In the genomic region with DNA sequence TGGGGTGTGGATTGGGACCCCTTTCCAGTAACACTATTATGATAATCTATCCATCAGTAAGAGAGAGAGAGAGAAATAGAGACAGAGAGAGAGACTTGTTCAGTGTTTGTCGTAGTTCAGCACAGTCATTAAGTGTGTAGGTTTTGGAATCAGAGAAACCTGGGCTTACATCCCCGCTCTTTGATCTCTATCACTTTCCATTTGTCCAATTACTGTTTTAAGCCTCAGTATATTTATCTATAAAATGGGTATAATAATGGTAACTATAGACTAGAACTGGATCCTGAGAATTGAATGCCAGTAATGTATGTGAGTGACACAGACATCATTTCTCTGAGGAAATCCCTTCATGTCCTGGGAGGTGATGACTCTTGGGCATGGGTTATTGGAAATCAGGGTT, we compare ENCODE assay signal across 15 cellular contexts.
A peak's percentile ranks its signal among the peaks of the same experiment; 100 is the strongest.
DNase-seq lines count a peak whose midpoint lies in the region; ATAC-seq and TF ChIP-seq lines count a peak whose summit lies in the region.
"Had no signal": no experiment of that assay in that cellular context is flagged by ENCODE, and none has a peak within 500 bp of the region (broad histone marks: within the 10 kb centered on the region; RNA-seq: fewer than 3 reads in every experiment).

No MANE protein-coding gene starts in this region.

- H3K36me3 ChIP-seq in SK-N-SH (replicated peaks in 1 of 2; ENCODE audit: control insufficient read depth in 1 of 2, insufficient read depth in 2 of 2, low read length in 1 of 2): peaks cover 0 to 7% of the 10 kb centered on the region in 2 experiments
- H3K36me3 ChIP-seq in PC-9 (ENCODE audit: low read depth): no peaks in the 10 kb centered on the region
- H3K36me3 ChIP-seq: BLaER1 had no signal

- CTCF ChIA-PET in SK-N-SH (lab: Yijun Ruan, JAX): no interaction called here
- CTCF ChIA-PET in PC-9 (lab: Charles Lee): interaction anchor here (0.5 kb wide), 1 partner anchor 106 kb away, joined by 4 read pairs; no protein-coding TSS in a partner anchor

- H3K27me3 ChIP-seq in SK-N-SH (ENCODE audit: insufficient read depth) (no peaks in the 10 kb centered on the region), PC-9 (ENCODE audit: insufficient read depth, low read depth) (no peaks in the 10 kb centered on the region)
- H3K27me3 ChIP-seq: BLaER1 had no signal

- no peak for TF ChIP-seq EP300 in SK-N-SH (IDR thresholded peaks at IDR 0.05; ENCODE audit: borderline replicate concordance in 1 of 2, low read depth in 1 of 2, low read length in 1 of 2)

- H3K9me3 ChIP-seq in SK-N-SH (no peaks in the 10 kb centered on the region), PC-9 (ENCODE audit: insufficient read depth, low read depth) (no peaks in the 10 kb centered on the region)
- H3K9me3 ChIP-seq: BLaER1 had no signal

- H3K4me3 ChIP-seq in SK-N-SH (ENCODE audit: low read depth in 2 of 2, low read length in 1 of 2): no peak overlapping the region
- H3K4me3 ChIP-seq in PC-9: no peak overlapping the region
- H3K4me3 ChIP-seq: BLaER1 had no signal

- no peak overlapping the region for H2AFZ ChIP-seq in SK-N-SH (ENCODE audit: low read depth)
- no peak overlapping the region for H2AFZ ChIP-seq in PC-9

- POLR2A ChIA-PET in SK-N-SH (lab: Yijun Ruan, JAX): no interaction called here
- POLR2A ChIA-PET in PC-9 (lab: Charles Lee; ENCODE audit: unreplicated experiment): interaction anchor here (0.7 kb wide), 1 partner anchor 217 kb away, joined by 8 read pairs; no protein-coding TSS in a partner anchor

- peaks cover 22 to 34% of the 10 kb centered on the region in 2 experiments for H3K4me1 ChIP-seq in SK-N-SH (ENCODE audit: control insufficient read depth in 1 of 2, insufficient read depth in 2 of 2, low read depth in 1 of 2, low read length in 1 of 2)
- peaks cover 52% of the 10 kb centered on the region for H3K4me1 ChIP-seq in PC-9 (replicated peaks; ENCODE audit: insufficient read depth)

- ATAC-seq in SK-N-SH treated with all-trans-retinoic acid at 6 μM for 48 hours (no peak), GM21786 (IDR thresholded peaks at IDR 0.05; ENCODE audit: unreplicated experiment) (no peak)

- peak overlapping the region; percentile 30; the same call in 1 of the 2 replicates for H3K4me2 ChIP-seq in SK-N-SH
- peak overlapping the region; percentile 60 for H3K4me2 ChIP-seq in PC-9
- H3K4me2 ChIP-seq: BLaER1 had no signal

- intact Hi-C loops in PC-9 (cut with micrococcal nuclease; ENCODE audit: unreplicated experiment): loop anchor here (1.0 to 2.0 kb wide), 3 partner anchors 23 to 87 kb away; no protein-coding TSS in a partner anchor

- H3F3A ChIP-seq in SK-N-SH (replicated peaks; ENCODE audit: insufficient read depth) (peaks cover 30% of the 10 kb centered on the region), PC-9 (ENCODE audit: insufficient read depth, low read depth) (peaks cover 18% of the 10 kb centered on the region)

- 99% methylated on average over 2 of the region's 2 CpGs for WGBS in SK-N-SH (ENCODE audit: low lambda C conversion rate)

- H3K27ac ChIP-seq in SK-N-SH (ENCODE audit: low read depth in 2 of 2, low read length in 1 of 2): peak overlapping the region in 1 of 2 experiments; percentile 86; a peak in 2 of 4 replicates
- H3K27ac ChIP-seq in PC-9: peak overlapping the region; percentile 89
- peak overlapping the region; percentile 68 for H3K27ac ChIP-seq in epithelial cell of prostate
- H3K27ac ChIP-seq: 22Rv1, BLaER1, HL-60 had no signal

- H3K79me2 ChIP-seq in SK-N-SH (ENCODE audit: insufficient read depth) (no peaks in the 10 kb centered on the region), PC-9 (ENCODE audit: low read depth) (no peaks in the 10 kb centered on the region)

- H3K9ac ChIP-seq in SK-N-SH: no peak overlapping the region
- H3K9ac ChIP-seq: BLaER1 had no signal

- no TSS peak for BruUV-seq in PC-9 (replicated peaks; lab: Mats Ljungman, UMichigan)

- no peak for DNase-seq in SK-N-SH
- DNase-seq in PC-9: no peak
- no peak for DNase-seq in epithelial cell of prostate (ENCODE audit: low read depth, low spot score)
- no peak for DNase-seq in amygdala (lab: John Stamatoyannopoulos, UW)
- DNase-seq in stimulated activated CD8-positive, alpha-beta memory T cell treated with anti-CD3 and anti-CD28 coated beads, Interleukin-4, amount 100 ng/mL, for 48 hours: no peak
- DNase-seq: CD4-positive, alpha-beta memory T cell; DMS153; DMS79; GDM1; H9 had no signal

- TF ChIP-seq CTCF in SK-N-SH (IDR thresholded peaks at IDR 0.05): no peak
- no peak for TF ChIP-seq CTCF in PC-9 (conservative IDR thresholded peaks at IDR 0.05)

- H3K9me2 ChIP-seq in SK-N-SH (no peaks in the 10 kb centered on the region), PC-9 (ENCODE audit: insufficient read depth) (no peaks in the 10 kb centered on the region)

- TF ChIP-seq RAD21 in SK-N-SH (IDR thresholded peaks at IDR 0.05; ENCODE audit: low read length): no peak

- H4K20me1 ChIP-seq in SK-N-SH (ENCODE audit: insufficient read depth) (no peaks in the 10 kb centered on the region), PC-9 (ENCODE audit: insufficient read depth) (no peaks in the 10 kb centered on the region)
- H4K20me1 ChIP-seq: BLaER1 had no signal

TF ChIP-seq in SK-N-SH, 30 proteins besides CTCF, POLR2A, EP300 and RAD21 (continues in another document):
- no peak for TF ChIP-seq YY1 (IDR thresholded peaks at IDR 0.05; ENCODE audit: low read depth)
- no peak for TF ChIP-seq FOXM1 (IDR thresholded peaks at IDR 0.05; ENCODE audit: low read depth)
- TF ChIP-seq, protein P1, sequence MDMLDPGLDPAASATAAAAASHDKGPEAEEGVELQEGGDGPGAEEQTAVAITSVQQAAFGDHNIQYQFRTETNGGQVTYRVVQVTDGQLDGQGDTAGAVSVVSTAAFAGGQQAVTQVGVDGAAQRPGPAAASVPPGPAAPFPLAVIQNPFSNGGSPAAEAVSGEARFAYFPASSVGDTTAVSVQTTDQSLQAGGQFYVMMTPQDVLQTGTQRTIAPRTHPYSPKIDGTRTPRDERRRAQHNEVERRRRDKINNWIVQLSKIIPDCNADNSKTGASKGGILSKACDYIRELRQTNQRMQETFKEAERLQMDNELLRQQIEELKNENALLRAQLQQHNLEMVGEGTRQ (IDR thresholded peaks at IDR 0.05; ENCODE audit: borderline replicate concordance, low read depth, low read length): no peak

TF ChIP-seq in SK-N-SH treated with all-trans-retinoic acid at 6 μM for 48 hours, 23 proteins besides CTCF, POLR2A, EP300 and RAD21:
- TF ChIP-seq, protein P2, sequence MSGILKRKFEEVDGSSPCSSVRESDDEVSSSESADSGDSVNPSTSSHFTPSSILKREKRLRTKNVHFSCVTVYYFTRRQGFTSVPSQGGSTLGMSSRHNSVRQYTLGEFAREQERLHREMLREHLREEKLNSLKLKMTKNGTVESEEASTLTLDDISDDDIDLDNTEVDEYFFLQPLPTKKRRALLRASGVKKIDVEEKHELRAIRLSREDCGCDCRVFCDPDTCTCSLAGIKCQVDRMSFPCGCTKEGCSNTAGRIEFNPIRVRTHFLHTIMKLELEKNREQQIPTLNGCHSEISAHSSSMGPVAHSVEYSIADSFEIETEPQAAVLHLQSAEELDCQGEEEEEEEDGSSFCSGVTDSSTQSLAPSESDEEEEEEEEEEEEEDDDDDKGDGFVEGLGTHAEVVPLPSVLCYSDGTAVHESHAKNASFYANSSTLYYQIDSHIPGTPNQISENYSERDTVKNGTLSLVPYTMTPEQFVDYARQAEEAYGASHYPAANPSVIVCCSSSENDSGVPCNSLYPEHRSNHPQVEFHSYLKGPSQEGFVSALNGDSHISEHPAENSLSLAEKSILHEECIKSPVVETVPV (CRISPR knock-in tag; IDR thresholded peaks at IDR 0.05): no peak
- TF ChIP-seq ZNF8 (CRISPR knock-in tag; IDR thresholded peaks at IDR 0.05) (no peak), ZFP30 (CRISPR knock-in tag; IDR thresholded peaks at IDR 0.05) (no peak), ZNF70 (CRISPR knock-in tag; IDR thresholded peaks at IDR 0.05) (no peak), ZC3H10 (CRISPR knock-in tag; IDR thresholded peaks at IDR 0.05) (no peak), PPARA (CRISPR knock-in tag; IDR thresholded peaks at IDR 0.05; ENCODE audit: borderline replicate concordance) (no peak)
- TF ChIP-seq, protein P3, sequence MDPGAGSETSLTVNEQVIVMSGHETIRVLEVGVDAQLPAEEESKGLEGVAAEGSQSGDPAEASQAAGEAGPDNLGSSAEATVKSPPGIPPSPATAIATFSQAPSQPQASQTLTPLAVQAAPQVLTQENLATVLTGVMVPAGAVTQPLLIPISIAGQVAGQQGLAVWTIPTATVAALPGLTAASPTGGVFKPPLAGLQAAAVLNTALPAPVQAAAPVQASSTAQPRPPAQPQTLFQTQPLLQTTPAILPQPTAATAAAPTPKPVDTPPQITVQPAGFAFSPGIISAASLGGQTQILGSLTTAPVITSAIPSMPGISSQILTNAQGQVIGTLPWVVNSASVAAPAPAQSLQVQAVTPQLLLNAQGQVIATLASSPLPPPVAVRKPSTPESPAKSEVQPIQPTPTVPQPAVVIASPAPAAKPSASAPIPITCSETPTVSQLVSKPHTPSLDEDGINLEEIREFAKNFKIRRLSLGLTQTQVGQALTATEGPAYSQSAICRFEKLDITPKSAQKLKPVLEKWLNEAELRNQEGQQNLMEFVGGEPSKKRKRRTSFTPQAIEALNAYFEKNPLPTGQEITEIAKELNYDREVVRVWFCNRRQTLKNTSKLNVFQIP (CRISPR knock-in tag; IDR thresholded peaks at IDR 0.05; ENCODE audit: borderline replicate concordance, low read depth): no peak
- TF ChIP-seq, protein P4, sequence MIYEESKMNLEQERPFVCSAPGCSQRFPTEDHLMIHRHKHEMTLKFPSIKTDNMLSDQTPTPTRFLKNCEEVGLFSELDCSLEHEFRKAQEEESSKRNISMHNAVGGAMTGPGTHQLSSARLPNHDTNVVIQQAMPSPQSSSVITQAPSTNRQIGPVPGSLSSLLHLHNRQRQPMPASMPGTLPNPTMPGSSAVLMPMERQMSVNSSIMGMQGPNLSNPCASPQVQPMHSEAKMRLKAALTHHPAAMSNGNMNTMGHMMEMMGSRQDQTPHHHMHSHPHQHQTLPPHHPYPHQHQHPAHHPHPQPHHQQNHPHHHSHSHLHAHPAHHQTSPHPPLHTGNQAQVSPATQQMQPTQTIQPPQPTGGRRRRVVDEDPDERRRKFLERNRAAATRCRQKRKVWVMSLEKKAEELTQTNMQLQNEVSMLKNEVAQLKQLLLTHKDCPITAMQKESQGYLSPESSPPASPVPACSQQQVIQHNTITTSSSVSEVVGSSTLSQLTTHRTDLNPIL (CRISPR knock-in tag; IDR thresholded peaks at IDR 0.05; ENCODE audit: low read depth): no peak
